1 cellular context compared by ENCODE assay signal in genomic region chr6:13572240-13572639, GRCh38.
A peak's percentile ranks its signal among the peaks of the same experiment; 100 is the strongest.
TF ChIP-seq lines count a peak whose summit lies in the region.

No MANE protein-coding gene starts in this region.

TF ChIP-seq in HCT116, 20 proteins besides CTCF, POLR2A, EP300 and RAD21:
- TF ChIP-seq, protein P1, sequence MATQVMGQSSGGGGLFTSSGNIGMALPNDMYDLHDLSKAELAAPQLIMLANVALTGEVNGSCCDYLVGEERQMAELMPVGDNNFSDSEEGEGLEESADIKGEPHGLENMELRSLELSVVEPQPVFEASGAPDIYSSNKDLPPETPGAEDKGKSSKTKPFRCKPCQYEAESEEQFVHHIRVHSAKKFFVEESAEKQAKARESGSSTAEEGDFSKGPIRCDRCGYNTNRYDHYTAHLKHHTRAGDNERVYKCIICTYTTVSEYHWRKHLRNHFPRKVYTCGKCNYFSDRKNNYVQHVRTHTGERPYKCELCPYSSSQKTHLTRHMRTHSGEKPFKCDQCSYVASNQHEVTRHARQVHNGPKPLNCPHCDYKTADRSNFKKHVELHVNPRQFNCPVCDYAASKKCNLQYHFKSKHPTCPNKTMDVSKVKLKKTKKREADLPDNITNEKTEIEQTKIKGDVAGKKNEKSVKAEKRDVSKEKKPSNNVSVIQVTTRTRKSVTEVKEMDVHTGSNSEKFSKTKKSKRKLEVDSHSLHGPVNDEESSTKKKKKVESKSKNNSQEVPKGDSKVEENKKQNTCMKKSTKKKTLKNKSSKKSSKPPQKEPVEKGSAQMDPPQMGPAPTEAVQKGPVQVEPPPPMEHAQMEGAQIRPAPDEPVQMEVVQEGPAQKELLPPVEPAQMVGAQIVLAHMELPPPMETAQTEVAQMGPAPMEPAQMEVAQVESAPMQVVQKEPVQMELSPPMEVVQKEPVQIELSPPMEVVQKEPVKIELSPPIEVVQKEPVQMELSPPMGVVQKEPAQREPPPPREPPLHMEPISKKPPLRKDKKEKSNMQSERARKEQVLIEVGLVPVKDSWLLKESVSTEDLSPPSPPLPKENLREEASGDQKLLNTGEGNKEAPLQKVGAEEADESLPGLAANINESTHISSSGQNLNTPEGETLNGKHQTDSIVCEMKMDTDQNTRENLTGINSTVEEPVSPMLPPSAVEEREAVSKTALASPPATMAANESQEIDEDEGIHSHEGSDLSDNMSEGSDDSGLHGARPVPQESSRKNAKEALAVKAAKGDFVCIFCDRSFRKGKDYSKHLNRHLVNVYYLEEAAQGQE (IDR thresholded peaks at IDR 0.05; ENCODE audit: low read depth), result no peak
- TF ChIP-seq POLR2AphosphoS5 (IDR thresholded peaks at IDR 0.05; ENCODE audit: low read depth, low read length), result 0 out of 2 replicates have a peak, but pooled peaks have one; percentile 2
TF ChIP-seq in HCT116: peak in this region for 1.
